Comparison of ENCODE assay signal across 19 cellular contexts in genomic region chr7:132189881-132190280, GRCh38.
A peak's percentile ranks its signal among the peaks of the same experiment; 100 is the strongest.
DNase-seq lines count a peak whose midpoint lies in the region; ATAC-seq, FAIRE-seq and TF ChIP-seq lines count a peak whose summit lies in the region.
"Had no signal": no experiment of that assay in that cellular context is flagged by ENCODE, and none has a peak within 500 bp of the region (broad histone marks: within the 10 kb centered on the region; RNA-seq: fewer than 3 reads in every experiment).

No MANE protein-coding gene starts in this region.

- H3K27me3 Mint-ChIP-seq in endothelial cell (ENCODE audit: unreplicated experiment), result peaks cover 6% of the 10 kb centered on the region

- H3K9me3 Mint-ChIP-seq in endothelial cell (ENCODE audit: unreplicated experiment), result no peaks in the 10 kb centered on the region
- H3K9me3 Mint-ChIP-seq: CD4-positive, alpha-beta T cell had no signal

- H3K27ac Mint-ChIP-seq in endothelial cell (ENCODE audit: unreplicated experiment), result peak overlapping the region; percentile 40
- H3K27ac Mint-ChIP-seq: CD4-positive, alpha-beta T cell had no signal

- no peak overlapping the region for H3K4me3 Mint-ChIP-seq in endothelial cell (ENCODE audit: unreplicated experiment)
- H3K4me3 Mint-ChIP-seq: CD4-positive, alpha-beta T cell; CD8-positive, alpha-beta memory T cell had no signal

- H3K27me3 ChIP-seq in bronchial epithelial cell (ENCODE audit: control insufficient read depth, insufficient read depth, low read length), result no peaks in the 10 kb centered on the region
- H3K27me3 ChIP-seq: BE2C, BLaER1 had no signal

- no peaks in the 10 kb centered on the region for H3K36me3 ChIP-seq in bronchial epithelial cell (ENCODE audit: control insufficient read depth, insufficient read depth, low read length)
- H3K36me3 ChIP-seq: BLaER1 had no signal

- TF ChIP-seq CTCF in bronchial epithelial cell (IDR thresholded peaks at IDR 0.05; ENCODE audit: insufficient read depth, low read length, severe bottlenecking), result no peak
- no peak for TF ChIP-seq CTCF in endothelial cell (IDR thresholded peaks at IDR 0.05; ENCODE audit: unreplicated experiment)

- H3K4me1 Mint-ChIP-seq in endothelial cell (ENCODE audit: unreplicated experiment), result no peaks in the 10 kb centered on the region
- H3K4me1 Mint-ChIP-seq: CD8-positive, alpha-beta memory T cell had no signal

- H3K4me3 ChIP-seq in bronchial epithelial cell (ENCODE audit: low read depth, low read length), result no peak overlapping the region
- H3K4me3 ChIP-seq: BLaER1 had no signal

- FAIRE-seq in bronchial epithelial cell (lab: Jason Lieb, UNC), result peak; percentile 36
- FAIRE-seq: A204.1, G401.6, GM12891 had no signal

- H3K36me3 Mint-ChIP-seq in endothelial cell (ENCODE audit: low read depth, unreplicated experiment), result peaks cover 9% of the 10 kb centered on the region
- H3K36me3 Mint-ChIP-seq: CD8-positive, alpha-beta memory T cell had no signal

- no peak for ATAC-seq in HG02588 (IDR thresholded peaks at IDR 0.05; ENCODE audit: unreplicated experiment)
- no peak for ATAC-seq in GM18519 (IDR thresholded peaks at IDR 0.05; ENCODE audit: low FRiP score, unreplicated experiment)

- DNase-seq in bronchial epithelial cell (ENCODE audit: low read depth) (no peak), endothelial cell (ENCODE audit: low spot score) (no peak), putamen (ENCODE audit: low spot score) (peak; percentile 42), NCI-H1436 (lab: John Stamatoyannopoulos, UW) (no peak)
- DNase-seq: 8988T; ACHN; BE2C; C1 segment of cervical spinal cord; CD4-positive, alpha-beta T cell; CD8-positive, alpha-beta memory T cell; COR-L47; DMS79 treated with DMSO at 0.1 percent for 48 hours; GF-D8 had no signal
